ENCODE assay signal across 22 cellular contexts in genomic region chr2:12761109-12761508, GRCh38.
"Had no signal": no experiment of that assay in that cellular context is flagged by ENCODE, and none has a peak within 500 bp of the region (broad histone marks: within the 10 kb centered on the region; RNA-seq: fewer than 3 reads in every experiment).

No MANE protein-coding gene starts in this region.

- H3K4me1 ChIP-seq: right atrium auricular region, uterus had no signal

- H3K4me1 Mint-ChIP-seq: immature natural killer cell, memory B cell, mesothelial cell of epicardium, natural killer cell had no signal

- H3K4me3 ChIP-seq: left ventricle myocardium inferior, lower lobe of right lung, ovary, right atrium auricular region, sigmoid colon, skin epidermis, stomach, uterus had no signal

- H3K27ac Mint-ChIP-seq: dendritic cell treated with granulocyte-macrophage colony-stimulating factor and Interleukin-4, amounts not matched to agents 40 ng/mL and 50 ng/mL, for 4 days; immature natural killer cell; memory B cell; mesothelial cell of epicardium; natural killer cell had no signal

- H3K36me3 ChIP-seq: left ventricle myocardium inferior, lower lobe of right lung, ovary, right atrium auricular region, sigmoid colon, stomach, uterus had no signal

- H3K9me3 Mint-ChIP-seq: immature natural killer cell, natural killer cell, neural crest cell had no signal

- DNase-seq: erythroblast; foreskin keratinocyte; immature natural killer cell; left cardiac atrium; left ventricle myocardium inferior; lower lobe of right lung; natural killer cell; ovary; sigmoid colon; stimulated activated CD4-positive, alpha-beta T cell treated with anti-CD3 and anti-CD28 coated beads, Interleukin-12 subunit alpha, Interleukin-12 subunit beta, amount 100 ng/mL, for 4 hours; stimulated activated naive CD4-positive, alpha-beta T cell; stomach; substantia nigra; trophoblast cell; uterus had no signal

- ATAC-seq: foreskin keratinocyte, left cardiac atrium, lower lobe of right lung, natural killer cell had no signal

- H3K4me3 Mint-ChIP-seq: dendritic cell treated with granulocyte-macrophage colony-stimulating factor and Interleukin-4, amounts not matched to agents 40 ng/mL and 50 ng/mL, for 4 days; immature natural killer cell; memory B cell; mesothelial cell of epicardium; natural killer cell; neural crest cell had no signal

- H3K27me3 ChIP-seq: foreskin keratinocyte, ovary, right atrium auricular region, sigmoid colon, stomach, uterus had no signal

- H3K27ac ChIP-seq: foreskin keratinocyte, left ventricle myocardium inferior, lower lobe of right lung, ovary, right atrium auricular region, sigmoid colon, stomach, uterus had no signal

- FAIRE-seq: keratinocyte had no signal

- H3K9me3 ChIP-seq: lower lobe of right lung, ovary, right atrium auricular region, sigmoid colon, stomach, uterus had no signal

- H3K36me3 Mint-ChIP-seq: memory B cell, mesothelial cell of epicardium, natural killer cell had no signal
